ENCODE assay signal across 25 cellular contexts in genomic region chr9:107275530-107275929, GRCh38. TPM values are rescaled to one million over a fixed set of nuclear protein-coding genes. Genes with fewer than 3 reads are reported as not detected.
DNase-seq lines count a peak whose midpoint lies in the region; ATAC-seq and TF ChIP-seq lines count a peak whose summit lies in the region.
"Had no signal": no experiment of that assay in that cellular context is flagged by ENCODE, and none has a peak within 500 bp of the region (broad histone marks: within the 10 kb centered on the region; RNA-seq: fewer than 3 reads in every experiment).

No MANE protein-coding gene starts in this region.

- H3K9me3 ChIP-seq in AG04450 (ENCODE audit: control insufficient read depth, insufficient read depth, low read length): no peaks in the 10 kb centered on the region
- H3K9me3 ChIP-seq in RWPE2 (ENCODE audit: severe bottlenecking): no peaks in the 10 kb centered on the region
- H3K9me3 ChIP-seq in fibroblast of lung (ENCODE audit: control insufficient read depth, insufficient read depth, low read depth, low read length): no peaks in the 10 kb centered on the region
- H3K9me3 ChIP-seq in left ventricle myocardium inferior (replicated peaks): no peaks in the 10 kb centered on the region
- no peaks in the 10 kb centered on the region for H3K9me3 ChIP-seq in effector memory CD4-positive, alpha-beta T cell (ENCODE audit: control insufficient read depth, low read length)
- H3K9me3 ChIP-seq: BE2C, heart left ventricle, lower lobe of right lung, psoas muscle, sigmoid colon, thoracic aorta, vagina had no signal

- intact Hi-C loops in left ventricle myocardium inferior (cut with micrococcal nuclease): no loop called here

- H3K4me3 Mint-ChIP-seq in osteocyte (ENCODE audit: unreplicated experiment): no peak overlapping the region
- H3K4me3 Mint-ChIP-seq: activated naive CD8-positive, alpha-beta T cell treated with anti-CD3 and anti-CD28 coated beads, Interleukin-2, amount 50 U/mL, for 24 hours; T-helper 2 cell treated with Interferon-gamma antibody and Interleukin-4, amounts not matched to agents 5 μg/mL and 100 μg/mL, for 36 hours had no signal

- no peak overlapping the region for H2AFZ ChIP-seq in fibroblast of lung (ENCODE audit: low read length)

- H3K36me3 ChIP-seq in RWPE2 (ENCODE audit: low read depth) (no peaks in the 10 kb centered on the region), fibroblast of lung (ENCODE audit: control insufficient read depth, insufficient read depth, low read length) (no peaks in the 10 kb centered on the region), left ventricle myocardium inferior (no peaks in the 10 kb centered on the region)
- no peaks in the 10 kb centered on the region for H3K36me3 ChIP-seq in effector memory CD4-positive, alpha-beta T cell (ENCODE audit: control insufficient read depth, insufficient read depth, low read length)
- H3K36me3 ChIP-seq: BE2C, heart left ventricle, lower lobe of right lung, sigmoid colon, thoracic aorta, vagina had no signal

- peak overlapping the region; percentile 91 for H3K27ac Mint-ChIP-seq in osteocyte (ENCODE audit: unreplicated experiment)
- H3K27ac Mint-ChIP-seq: activated naive CD8-positive, alpha-beta T cell treated with anti-CD3 and anti-CD28 coated beads, Interleukin-2, amount 50 U/mL, for 24 hours; CD8-positive, alpha-beta memory T cell; T-helper 2 cell treated with Interferon-gamma antibody and Interleukin-4, amounts not matched to agents 5 μg/mL and 100 μg/mL, for 36 hours had no signal

- H3K36me3 Mint-ChIP-seq in osteocyte (ENCODE audit: unreplicated experiment): no peaks in the 10 kb centered on the region
- H3K36me3 Mint-ChIP-seq: CD8-positive, alpha-beta memory T cell had no signal

- H3K4me3 ChIP-seq in AG04450 (ENCODE audit: low read depth, low read length) (no peak overlapping the region), RWPE2 (ENCODE audit: severe bottlenecking) (no peak overlapping the region), fibroblast of lung (replicated peaks in 1 of 4; ENCODE audit: control extremely low read depth in 1 of 4, insufficient read depth in 1 of 4, low read depth in 3 of 4, low read length in 4 of 4) (no peak overlapping the region), left ventricle myocardium inferior (no peak overlapping the region)
- H3K4me3 ChIP-seq in effector memory CD4-positive, alpha-beta T cell (ENCODE audit: insufficient read depth, low read depth, low read length, poor library complexity, severe bottlenecking): no peak overlapping the region
- H3K4me3 ChIP-seq: heart left ventricle, lower lobe of right lung, psoas muscle, sigmoid colon, thoracic aorta, vagina had no signal

- H3K27ac ChIP-seq in AG04450 (ENCODE audit: low read depth, low read length) (peak overlapping the region; percentile 78), RWPE2 (ENCODE audit: poor library complexity, severe bottlenecking) (peak overlapping the region; percentile 87), fibroblast of lung (ENCODE audit: insufficient read depth, low read length) (peak overlapping the region; percentile 67), left ventricle myocardium inferior (replicated peaks) (no peak overlapping the region)
- no peak overlapping the region for H3K27ac ChIP-seq in effector memory CD4-positive, alpha-beta T cell (ENCODE audit: insufficient read depth, low read length, poor library complexity, severe bottlenecking)
- H3K27ac ChIP-seq: lower lobe of right lung, psoas muscle, thoracic aorta, vagina had no signal

- H3K27me3 ChIP-seq in AG04450 (ENCODE audit: control insufficient read depth, insufficient read depth, low read length): no peaks in the 10 kb centered on the region
- no peaks in the 10 kb centered on the region for H3K27me3 ChIP-seq in RWPE2 (ENCODE audit: insufficient read depth, poor library complexity, severe bottlenecking)
- no peaks in the 10 kb centered on the region for H3K27me3 ChIP-seq in fibroblast of lung (ENCODE audit: control insufficient read depth, insufficient read depth, low read length)
- no peaks in the 10 kb centered on the region for H3K27me3 ChIP-seq in left ventricle myocardium inferior (ENCODE audit: low read depth)
- peaks cover 5% of the 10 kb centered on the region for H3K27me3 ChIP-seq in effector memory CD4-positive, alpha-beta T cell (replicated peaks; ENCODE audit: control insufficient read depth, insufficient read depth, low read length, poor library complexity, severe bottlenecking)
- H3K27me3 ChIP-seq: BE2C, sigmoid colon, vagina had no signal

- TF ChIP-seq CTCF in AG04450 (IDR thresholded peaks at IDR 0.05; ENCODE audit: low read depth, low read length): no peak
- no peak for TF ChIP-seq CTCF in RWPE2 (IDR thresholded peaks at IDR 0.05; ENCODE audit: poor library complexity, severe bottlenecking)
- no peak for TF ChIP-seq CTCF in fibroblast of lung (conservative IDR thresholded peaks at IDR 0.05 in 1 of 2, IDR thresholded peaks at IDR 0.05 in 1 of 2; ENCODE audit: low read depth in 1 of 2, low read length in 2 of 2)
- TF ChIP-seq CTCF in osteocyte (IDR thresholded peaks at IDR 0.05): no peak
- no peak for TF ChIP-seq CTCF in left ventricle myocardium inferior (IDR thresholded peaks at IDR 0.05; ENCODE audit: borderline replicate concordance)

- no peaks in the 10 kb centered on the region for H4K20me1 ChIP-seq in fibroblast of lung (ENCODE audit: control insufficient read depth, extremely low read depth, insufficient read depth, low read length)

- CTCF ChIA-PET in AG04450 (lab: Charles Lee): interaction anchor here (0.9 kb wide), 1 partner anchor 36 kb away, joined by 3 read pairs; no protein-coding TSS in a partner anchor

- no peaks in the 10 kb centered on the region for H3K79me2 ChIP-seq in fibroblast of lung (ENCODE audit: control insufficient read depth, insufficient read depth, low read length)

- peaks cover 44% of the 10 kb centered on the region for H3K4me1 Mint-ChIP-seq in osteocyte (ENCODE audit: unreplicated experiment)

- POLR2A ChIA-PET in AG04450 (lab: Yijun Ruan, JAX): interaction anchor here (1.0 to 1.1 kb wide), 3 partner anchors 8 to 27 kb away, joined by 3 to 7 read pairs (median 5); partner anchors contain the start of gene RAD23B

- no peaks in the 10 kb centered on the region for H3K9me3 Mint-ChIP-seq in osteocyte (ENCODE audit: unreplicated experiment)
- H3K9me3 Mint-ChIP-seq: activated naive CD8-positive, alpha-beta T cell treated with anti-CD3 and anti-CD28 coated beads, Interleukin-2, amount 50 U/mL, for 24 hours; CD8-positive, alpha-beta memory T cell; T-helper 2 cell treated with Interferon-gamma antibody and Interleukin-4, amounts not matched to agents 5 μg/mL and 100 μg/mL, for 36 hours had no signal

- no peak overlapping the region for H3K9ac ChIP-seq in fibroblast of lung (ENCODE audit: insufficient read depth, low read length)

- no peak for DNase-seq in AG04450 (ENCODE audit: low read depth, low spot score)
- DNase-seq in RWPE2 (ENCODE audit: low spot score): no peak
- DNase-seq in fibroblast of lung (ENCODE audit: low read depth in 2 of 2): no peak
- DNase-seq in osteocyte (ENCODE audit: extremely low spot score, unreplicated experiment): no peak
- no peak for DNase-seq in left ventricle myocardium inferior
- no peak for DNase-seq in effector memory CD4-positive, alpha-beta T cell
- DNase-seq in HK-2 (ENCODE audit: unreplicated experiment): no peak
- DNase-seq: activated CD4-positive, alpha-beta T cell treated with anti-CD3 and anti-CD28 coated beads for 4 hours; activated naive CD8-positive, alpha-beta T cell treated with anti-CD3 and anti-CD28 coated beads, Interleukin-2, amount 50 U/mL, for 24 hours; activated T-cell treated with anti-CD3 and anti-CD28 coated beads, Interleukin-2, amount 50 U/mL, for 1 hour; CD8-positive, alpha-beta memory T cell; heart left ventricle; KBM-7; lower lobe of right lung; NCI-H1417 treated with DMSO at 0.1 percent for 48 hours; NCI-H446; NCI-H774; psoas muscle; sigmoid colon; stimulated activated naive CD4-positive, alpha-beta T cell treated with Interleukin-2 at 50 U/mL for 16 hours had no signal

- peak overlapping the region; percentile 21 for H3K4me2 ChIP-seq in fibroblast of lung (ENCODE audit: extremely low read depth, insufficient read depth, low read length)

- no peak for ATAC-seq in RWPE2 (ENCODE audit: low read depth)
- ATAC-seq in HG02763 (IDR thresholded peaks at IDR 0.05; ENCODE audit: unreplicated experiment): no peak
- ATAC-seq: activated naive CD8-positive, alpha-beta T cell treated with anti-CD3 and anti-CD28 coated beads, Interleukin-2, amount 50 U/mL, for 24 hours had no signal

- H3K27me3 Mint-ChIP-seq in osteocyte (ENCODE audit: unreplicated experiment): no peaks in the 10 kb centered on the region

- H3K4me1 ChIP-seq in RWPE2 (ENCODE audit: insufficient read depth, poor library complexity, severe bottlenecking): peaks cover 16% of the 10 kb centered on the region
- peaks cover 33% of the 10 kb centered on the region for H3K4me1 ChIP-seq in fibroblast of lung (ENCODE audit: control insufficient read depth, extremely low read depth, insufficient read depth, low read length)
- H3K4me1 ChIP-seq in left ventricle myocardium inferior: peaks cover 20% of the 10 kb centered on the region
- no peaks in the 10 kb centered on the region for H3K4me1 ChIP-seq in effector memory CD4-positive, alpha-beta T cell (ENCODE audit: control insufficient read depth, insufficient read depth, low read length, poor library complexity, severe bottlenecking)

RNA-seq across cellular contexts. Expression of gene RAD23B, which starts 7.5 kb away (rescaled TPM):
- polyA plus RNA-seq in AG04450 (2011; rRNA removed): 214 and 224 TPM in 2 replicates
- polyA minus RNA-seq in AG04450 (2011; rRNA and poly(A)+ RNA removed): 309 and 330 TPM in 2 replicates
- total RNA-seq in fibroblast of lung: 101 and 156 TPM in 2 replicates
- 356 and 607 TPM in 2 replicates for polyA plus RNA-seq in fibroblast of lung
- polyA plus RNA-seq in fibroblast of lung (2012): 168 and 353 TPM in 2 replicates
- polyA minus RNA-seq in fibroblast of lung (ENCODE audit: low replicate concordance): 115 and 121 TPM in 2 replicates
- total RNA-seq in osteocyte: 125 and 126 TPM in 2 replicates
- total RNA-seq in left ventricle myocardium inferior: 104 TPM

Comparison
In these comparisons a context has a peak if more than half of its experiments do, and no peak if none do; other contexts are left out.
1. H3K27ac ChIP-seq: peak in AG04450 (single experiment), RWPE2 (single experiment) and fibroblast of lung (single experiment); none in left ventricle myocardium inferior (single experiment) and effector memory CD4-positive, alpha-beta T cell (single experiment).